Comparison of ENCODE assay signal across 3 cellular contexts in the genomic region with DNA sequence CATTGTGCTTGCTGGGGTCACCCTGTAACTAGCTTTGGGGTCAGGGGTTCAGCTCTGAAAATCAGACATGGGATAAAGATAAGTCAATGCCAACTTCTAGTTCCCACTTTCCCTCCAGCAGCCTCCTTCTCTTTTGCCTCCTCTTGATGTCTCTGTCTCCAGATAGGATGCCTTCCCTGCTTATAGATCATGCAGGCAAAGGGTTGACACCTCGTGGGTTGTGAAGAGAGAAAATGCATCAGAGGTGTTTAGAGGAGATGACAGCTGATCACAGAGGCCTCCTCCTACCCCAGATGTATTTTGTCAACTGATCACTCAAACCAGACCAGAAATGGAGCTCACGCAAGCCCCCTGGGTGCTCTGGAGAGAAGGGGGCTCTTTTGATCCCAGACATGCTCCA.
"Had no signal": no experiment of that assay in that cellular context is flagged by ENCODE, and none has a peak within 500 bp of the region (broad histone marks: within the 10 kb centered on the region; RNA-seq: fewer than 3 reads in every experiment).

No MANE protein-coding gene starts in this region.

- H3K4me3 ChIP-seq: GM12878 had no signal

- DNase-seq: GDM1, GF-D8 had no signal
